8 cellular contexts compared by ENCODE assay signal in genomic region chr16:57999366-57999970, GRCh38.
DNase-seq lines count a peak whose midpoint lies in the region; ATAC-seq lines count a peak whose summit lies in the region.

No MANE protein-coding gene starts in this region.

- peaks cover 23 to 35% of the 10 kb centered on the region in 2 donors for H3K36me3 Mint-ChIP-seq in stimulated activated naive B cell treated with anti-CD40 and anti-IgM and Interleukin-4, amounts not matched to agents 10 μg/mL and 1 μg/mL and 100 μg/mL, for 72 hours

- no peaks in the 10 kb centered on the region for H3K9me3 Mint-ChIP-seq in stimulated activated naive B cell treated with anti-CD40 and anti-IgM and Interleukin-4, amounts not matched to agents 10 μg/mL and 1 μg/mL and 100 μg/mL, for 72 hours

- no peaks in the 10 kb centered on the region for H3K27me3 ChIP-seq in NT2/D1 (ENCODE audit: insufficient read depth, insufficient read length)

- H3K4me3 Mint-ChIP-seq in stimulated activated naive B cell treated with anti-CD40 and anti-IgM and Interleukin-4, amounts not matched to agents 10 μg/mL and 1 μg/mL and 100 μg/mL, for 72 hours = peak overlapping the region; percentile 75 to 81

- H3K9ac ChIP-seq in NT2/D1 (ENCODE audit: insufficient read length, low read depth) = peak overlapping the region; percentile 81

- H3K27ac Mint-ChIP-seq in stimulated activated naive B cell treated with anti-CD40 and anti-IgM and Interleukin-4, amounts not matched to agents 10 μg/mL and 1 μg/mL and 100 μg/mL, for 72 hours = peak overlapping the region; percentile 71

- H3K4me1 Mint-ChIP-seq in stimulated activated naive B cell treated with anti-CD40 and anti-IgM and Interleukin-4, amounts not matched to agents 10 μg/mL and 1 μg/mL and 100 μg/mL, for 72 hours = peaks cover 34 to 61% of the 10 kb centered on the region in 2 donors

- no peak for ATAC-seq in stimulated activated naive B cell treated with anti-CD40 and anti-IgM and Interleukin-4, amounts not matched to agents 10 μg/mL and 1 μg/mL and 100 μg/mL, for 72 hours (replicated peaks)
- no peak for ATAC-seq in HG02973 (IDR thresholded peaks at IDR 0.05; ENCODE audit: unreplicated experiment)

- H3K9me3 ChIP-seq in NT2/D1 (ENCODE audit: insufficient read depth, low read length) = no peaks in the 10 kb centered on the region

- peak; percentile 53 for DNase-seq in DMS 273 (lab: John Stamatoyannopoulos, UW; ENCODE audit: unreplicated experiment)
- no peak for DNase-seq in DMS 273 treated with DMSO at 0.1 percent for 48 hours (lab: John Stamatoyannopoulos, UW)
- no peak for DNase-seq in NT2/D1 (ENCODE audit: low read depth, low spot score)
- DNase-seq in amniotic epithelial cell (ENCODE audit: low read depth) = peak; percentile 57
- DNase-seq in islet precursor cell = peak; percentile 58
- no peak for DNase-seq in stimulated activated naive B cell treated with anti-CD40 and anti-IgM and Interleukin-4, amounts not matched to agents 10 μg/mL and 1 μg/mL and 100 μg/mL, for 72 hours
- DNase-seq in NCI-H1105 (lab: John Stamatoyannopoulos, UW) = no peak

- H3K4me1 ChIP-seq in NT2/D1 (ENCODE audit: insufficient read depth, insufficient read length) = peaks cover 29% of the 10 kb centered on the region

- H3K36me3 ChIP-seq in NT2/D1 (ENCODE audit: insufficient read depth, insufficient read length, low read length) = peaks cover 55% of the 10 kb centered on the region

- no peaks in the 10 kb centered on the region for H3K27me3 Mint-ChIP-seq in stimulated activated naive B cell treated with anti-CD40 and anti-IgM and Interleukin-4, amounts not matched to agents 10 μg/mL and 1 μg/mL and 100 μg/mL, for 72 hours

- H3K4me3 ChIP-seq in NT2/D1 (ENCODE audit: insufficient read length, low read depth) = peak overlapping the region; percentile 85

Comparison
In these comparisons a context has a peak if more than half of its experiments do, and no peak if none do; other contexts are left out.
1. DNase-seq: peak in DMS 273 (single experiment), amniotic epithelial cell (single experiment) and islet precursor cell (single experiment); none in DMS 273 treated with DMSO at 0.1 percent for 48 hours (single experiment), NT2/D1 (single experiment), stimulated activated naive B cell treated with anti-CD40 and anti-IgM and Interleukin-4, amounts not matched to agents 10 μg/mL and 1 μg/mL and 100 μg/mL, for 72 hours (single experiment) and NCI-H1105 (single experiment).